21 cellular contexts compared by ENCODE assay signal in the genomic region with DNA sequence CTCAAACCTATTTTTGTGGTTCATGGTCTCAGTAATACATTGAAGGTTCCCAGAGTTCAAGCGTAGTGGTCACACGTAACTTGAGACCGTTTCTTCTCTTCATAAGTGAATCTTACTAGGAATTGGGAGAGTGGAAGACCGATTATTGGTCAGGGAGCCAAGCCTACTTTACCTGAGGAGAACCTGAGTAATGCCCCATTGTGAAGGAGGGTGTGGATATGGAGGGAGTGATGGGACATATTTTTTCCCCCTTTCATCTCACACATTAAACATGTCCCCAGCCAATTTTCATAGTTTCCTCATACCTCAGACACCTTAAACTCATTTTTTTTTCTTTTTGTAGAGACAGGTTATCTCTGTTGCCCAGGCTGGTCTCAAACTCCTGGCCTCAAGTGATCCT.
"Had no signal": no experiment of that assay in that cellular context is flagged by ENCODE, and none has a peak within 500 bp of the region (broad histone marks: within the 10 kb centered on the region; RNA-seq: fewer than 3 reads in every experiment).

No MANE protein-coding gene starts in this region.

- H3K9me3 Mint-ChIP-seq: activated T-cell treated with anti-CD3 and anti-CD28 coated beads, Interleukin-2, amount 50 U/mL, for 4 hours had no signal

- ATAC-seq: activated T-cell treated with anti-CD3 and anti-CD28 coated beads, Interleukin-2, amount 50 U/mL, for 4 hours; esophagus mucosa; sciatic nerve had no signal

- H3K27ac ChIP-seq: adrenal gland, ascending aorta, brain microvascular endothelial cell, upper lobe of left lung had no signal

- DNase-seq: activated CD4-positive, alpha-beta T cell treated with anti-CD3 and anti-CD28 coated beads, Interleukin-2, amount 50 U/mL, for 4 hours; activated CD8-positive, alpha-beta memory T cell treated with anti-CD3 and anti-CD28 coated beads for 24 hours; activated CD8-positive, alpha-beta memory T cell treated with anti-CD3 and anti-CD28 coated beads, Interleukin-2, amount 50 U/mL, for 4 hours; activated naive CD4-positive, alpha-beta T cell treated with Interleukin-2 at 50 U/mL for 16 hours; activated T-cell treated with anti-CD3 and anti-CD28 coated beads, Interleukin-2, amount 50 U/mL, for 4 hours; adrenal gland; brain microvascular endothelial cell; central memory CD4-positive, alpha-beta T cell; dermis blood vessel endothelial cell; effector memory CD4-positive, alpha-beta T cell; glutamatergic neuron; hippocampal formation; stimulated activated CD4-positive, alpha-beta T cell treated with anti-CD3 and anti-CD28 coated beads, Interleukin-15, amount 100 ng/mL, for 24 hours; stimulated activated naive CD4-positive, alpha-beta T cell; T-helper 9 cell had no signal

- FAIRE-seq: endothelial cell of umbilical vein, frontal cortex had no signal

- H3K4me3 Mint-ChIP-seq: activated T-cell treated with anti-CD3 and anti-CD28 coated beads, Interleukin-2, amount 50 U/mL, for 4 hours had no signal
